17 cellular contexts compared by ENCODE assay signal in genomic region chr18:58379443-58379842, GRCh38.
A peak's percentile ranks its signal among the peaks of the same experiment; 100 is the strongest.
DNase-seq lines count a peak whose midpoint lies in the region; ATAC-seq, FAIRE-seq and TF ChIP-seq lines count a peak whose summit lies in the region.
"Had no signal": no experiment of that assay in that cellular context is flagged by ENCODE, and none has a peak within 500 bp of the region (broad histone marks: within the 10 kb centered on the region; RNA-seq: fewer than 3 reads in every experiment).

No MANE protein-coding gene starts in this region.

- no peak overlapping the region for H3K23ac ChIP-seq in H1 (ENCODE audit: insufficient read length)

- no peaks in the 10 kb centered on the region for H3K79me2 ChIP-seq in H1 (ENCODE audit: control insufficient read depth in 1 of 2, insufficient read depth in 2 of 2, low read length in 2 of 2)

- no peak for TF ChIP-seq POLR2A in H1 (IDR thresholded peaks at IDR 0.05; ENCODE audit: control extremely low read depth in 1 of 2, low read depth in 2 of 2, low read length in 2 of 2)

- no peak for TF ChIP-seq EP300 in H1 (IDR thresholded peaks at IDR 0.05; ENCODE audit: borderline replicate concordance in 1 of 2, low read depth in 2 of 2, low read length in 2 of 2)

- H3K4me1 Mint-ChIP-seq in nephron (peaks cover 58% of the 10 kb centered on the region), type B pancreatic cell (ENCODE audit: unreplicated experiment) (peaks cover 22% of the 10 kb centered on the region)

- H2BK20ac ChIP-seq in H1 (ENCODE audit: low read length): no peak overlapping the region

- FAIRE-seq in H1 (lab: Jason Lieb, UNC): no peak
- FAIRE-seq: A549, D721Med had no signal

- H2AK5ac ChIP-seq in H1 (ENCODE audit: low read depth, low read length): no peak overlapping the region

- ATAC-seq in Right ventricle myocardium superior (ENCODE audit: poor library complexity) (no peak), HG03439 (IDR thresholded peaks at IDR 0.05; ENCODE audit: unreplicated experiment) (no peak)
- ATAC-seq: A549 had no signal

- H3K27ac Mint-ChIP-seq in nephron: peak overlapping the region; percentile 10 to 90 (median 88)
- peak overlapping the region; percentile 46 for H3K27ac Mint-ChIP-seq in type B pancreatic cell
- H3K27ac Mint-ChIP-seq: CD4-positive, alpha-beta T cell had no signal

- no peak overlapping the region for H3K14ac ChIP-seq in H1 (ENCODE audit: insufficient read length)

- H3K27me3 Mint-ChIP-seq in nephron (ENCODE audit: low read depth): no peaks in the 10 kb centered on the region
- no peaks in the 10 kb centered on the region for H3K27me3 Mint-ChIP-seq in type B pancreatic cell
- H3K27me3 Mint-ChIP-seq: CD4-positive, alpha-beta T cell had no signal

- H2BK15ac ChIP-seq in H1 (ENCODE audit: low read length): no peak overlapping the region

- H2BK5ac ChIP-seq in H1 (ENCODE audit: low read depth, low read length): peak overlapping the region; percentile 30; the same call in 1 of the 2 replicates

- H2BK120ac ChIP-seq in H1 (replicated peaks; ENCODE audit: low read depth, low read length): no peak overlapping the region

- WGBS in H1 (ENCODE audit: extremely low coverage in 1 of 2, insufficient coverage in 1 of 2, insufficient read length in 1 of 2, insufficient replicate concordance in 2 of 2, low coverage in 1 of 2, low lambda C conversion rate in 2 of 2, missing lambda C conversion rate in 1 of 2), 2 experiments: 97% methylated on average over 15 of the region's 15 CpGs; no CpG with 5 or more reads in 1 of the 2 experiments

- 0 out of 2 replicates have a peak, but pooled peaks cover 2% of the 10 kb centered on the region for H3K23me2 ChIP-seq in H1 (ENCODE audit: low read depth, low read length)

- DNase-seq in right atrium auricular region (ENCODE audit: low spot score): peak; percentile 56
- no peak for DNase-seq in Right ventricle myocardium superior
- no peak for DNase-seq in H1 (ENCODE audit: low read depth in 1 of 2, low spot score in 2 of 2)
- no peak for DNase-seq in type B pancreatic cell (ENCODE audit: extremely low spot score, unreplicated experiment)
- DNase-seq in stimulated activated CD4-positive, alpha-beta T cell treated with anti-CD3 and anti-CD28 coated beads, Interleukin-4, amount 100 ng/mL, for 24 hours: no peak
- no peak for DNase-seq in activated CD4-positive, alpha-beta T cell treated with anti-CD3 and anti-CD28 coated beads for 4 hours
- DNase-seq: AML-193; Caco-2; CD4-positive, alpha-beta T cell; GDM1; GOT3 had no signal

- H3K18ac ChIP-seq in H1 (ENCODE audit: extremely low read depth, low read length): no peak overlapping the region

- H3K27ac ChIP-seq in right atrium auricular region (no peak overlapping the region), H1 (ENCODE audit: low read depth, low read length) (no peak overlapping the region)
- H3K27ac ChIP-seq: 22Rv1, A549 had no signal

- no peak overlapping the region for H4K91ac ChIP-seq in H1 (replicated peaks; ENCODE audit: insufficient read length, low read length)

- no peak for TF ChIP-seq RAD21 in H1 (IDR thresholded peaks at IDR 0.05 in 1 of 2, conservative IDR thresholded peaks at IDR 0.05 in 1 of 2; ENCODE audit: low read depth in 2 of 2, low read length in 2 of 2)

- H3K56ac ChIP-seq in H1 (replicated peaks; ENCODE audit: insufficient read length, low read depth, low read length): no peak overlapping the region

- H4K20me1 ChIP-seq in H1 (replicated peaks in 1 of 2; ENCODE audit: control insufficient read depth in 1 of 2, insufficient read depth in 2 of 2, low read length in 2 of 2): no peaks in the 10 kb centered on the region

- H3K4me3 Mint-ChIP-seq in nephron (no peak overlapping the region), type B pancreatic cell (no peak overlapping the region)
- H3K4me3 Mint-ChIP-seq: CD4-positive, alpha-beta T cell had no signal

- H3K36me3 Mint-ChIP-seq in nephron (ENCODE audit: low read depth) (peaks cover 67% of the 10 kb centered on the region), type B pancreatic cell (peaks cover 39% of the 10 kb centered on the region)

- intact Hi-C loops in Right ventricle myocardium superior (cut with DNase I): no loop called here

- no peak overlapping the region for H2AFZ ChIP-seq in H1 (ENCODE audit: low read length)

- no peak overlapping the region for H3K4ac ChIP-seq in H1 (replicated peaks; ENCODE audit: insufficient read length, low read depth, low read length)

- H3K9ac ChIP-seq in H1 (replicated peaks in 1 of 4; ENCODE audit: extremely low read depth in 1 of 4, low read depth in 3 of 4, low read length in 3 of 4): no peak overlapping the region

- H3K79me1 ChIP-seq in H1 (ENCODE audit: low read depth, low read length): no peaks in the 10 kb centered on the region; the same call in 1 of the 2 replicates

- CTCF ChIA-PET in H1 (lab: Charles Lee; ENCODE audit: partially characterized antibody): no interaction called here

- no peak overlapping the region for H4K5ac ChIP-seq in H1 (ENCODE audit: insufficient read length, low read depth, low read length)

- H3K27me3 ChIP-seq in right atrium auricular region (no peaks in the 10 kb centered on the region), H1 (replicated peaks in 1 of 4; ENCODE audit: control insufficient read depth in 3 of 4, extremely low read depth in 1 of 4, insufficient read depth in 3 of 4, low read length in 3 of 4) (no peaks in the 10 kb centered on the region)

- TF ChIP-seq CTCF in right atrium auricular region (IDR thresholded peaks at IDR 0.05): no peak
- no peak for TF ChIP-seq CTCF in H1 (IDR thresholded peaks at IDR 0.05; ENCODE audit: control extremely low read depth in 1 of 3, insufficient read depth in 1 of 3, low read depth in 1 of 3, low read length in 3 of 3)
- no peak for TF ChIP-seq CTCF in nephron (IDR thresholded peaks at IDR 0.05; ENCODE audit: unreplicated experiment in 3 of 3)
- no peak for TF ChIP-seq CTCF in type B pancreatic cell (conservative IDR thresholded peaks at IDR 0.05)

- H3K9me3 ChIP-seq in right atrium auricular region (no peaks in the 10 kb centered on the region), H1 (ENCODE audit: insufficient read depth in 2 of 2, low read depth in 1 of 2, low read length in 1 of 2) (no peaks in the 10 kb centered on the region)
- H3K9me3 ChIP-seq: A549, Caco-2, HAP-1 had no signal

- 0 out of 2 replicates have a peak overlapping the region, but pooled peaks have one; percentile 23 for H2BK12ac ChIP-seq in H1 (ENCODE audit: low read depth, low read length)

- H3K4me2 ChIP-seq in H1 (ENCODE audit: insufficient read depth in 1 of 2, low read depth in 2 of 2, low read length in 2 of 2): no peak overlapping the region
- H3K4me2 ChIP-seq: A549 had no signal

- no peaks in the 10 kb centered on the region for H3K4me1 ChIP-seq in right atrium auricular region
- H3K4me1 ChIP-seq in H1 (replicated peaks in 1 of 4; ENCODE audit: control insufficient read depth in 3 of 4, insufficient read depth in 4 of 4, low read length in 3 of 4): no peaks in the 10 kb centered on the region; a peak in 2 of 7 replicates
- H3K4me1 ChIP-seq: A549, Caco-2, HAP-1 had no signal

- H3K4me3 ChIP-seq in right atrium auricular region (no peak overlapping the region), H1 (ENCODE audit: extremely low read depth in 1 of 4, insufficient read depth in 2 of 4, low read depth in 3 of 4, low read length in 4 of 4) (no peak overlapping the region)
- H3K4me3 ChIP-seq: A549, HAP-1 had no signal

- H4K8ac ChIP-seq in H1 (ENCODE audit: extremely low read depth, insufficient read depth, low read length): no peak overlapping the region

- peaks cover 13% of the 10 kb centered on the region for H3K36me3 ChIP-seq in right atrium auricular region
- H3K36me3 ChIP-seq in H1 (ENCODE audit: control insufficient read depth in 2 of 4, insufficient read depth in 4 of 4, low read length in 3 of 4): peaks cover 0 to 38% (median 7%) of the 10 kb centered on the region in 4 experiments; a peak in 6 of 8 replicates
- H3K36me3 ChIP-seq: HAP-1 had no signal

- no peaks in the 10 kb centered on the region for H3K9me3 Mint-ChIP-seq in nephron
- H3K9me3 Mint-ChIP-seq in type B pancreatic cell: no peaks in the 10 kb centered on the region
- H3K9me3 Mint-ChIP-seq: CD4-positive, alpha-beta T cell had no signal

- POLR2A ChIA-PET in H1 (lab: Charles Lee; ENCODE audit: partially characterized antibody): no interaction called here

TF ChIP-seq in H1, 55 proteins besides CTCF, POLR2A, EP300 and RAD21:
- TF ChIP-seq EZH2 (IDR thresholded peaks at IDR 0.05; ENCODE audit: low read depth, low read length, severe bottlenecking) (no peak), ATF2 (IDR thresholded peaks at IDR 0.05; ENCODE audit: low read length) (no peak), MAX (IDR thresholded peaks at IDR 0.05) (no peak), KDM4A (IDR thresholded peaks at IDR 0.05; ENCODE audit: low read depth, low read length, severe bottlenecking) (no peak), FOSL1 (IDR thresholded peaks at IDR 0.05; ENCODE audit: insufficient read depth, low read depth, low read length) (no peak), CHD2 (IDR thresholded peaks at IDR 0.05; ENCODE audit: low read length) (no peak), TAF7 (optimal IDR thresholded peaks at IDR 0.05; ENCODE audit: borderline replicate concordance, low read depth, low read length) (no peak)
TF ChIP-seq in H1: peak in this region for 0.
